Comparison of ENCODE assay signal across 24 cellular contexts in the genomic region with DNA sequence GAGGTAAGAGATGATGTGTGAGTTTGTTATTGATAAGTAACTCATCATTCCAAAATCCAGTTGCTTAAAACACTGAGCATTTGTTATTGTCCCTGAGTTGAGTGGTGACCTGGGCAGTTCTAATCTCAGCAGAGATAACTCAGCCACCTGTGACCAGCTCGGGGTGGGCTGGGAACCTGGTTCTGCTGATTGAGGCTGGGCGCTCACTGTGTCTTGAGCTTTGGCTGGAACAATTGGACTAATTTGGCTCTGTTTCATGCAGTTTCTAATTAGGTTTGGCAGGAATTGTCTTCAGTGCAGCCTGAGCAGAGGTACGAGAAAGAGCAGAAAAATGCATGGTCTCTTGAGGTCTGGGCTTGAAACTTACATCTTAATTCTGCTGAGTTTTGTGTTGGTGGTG.
"Had no signal": no experiment of that assay in that cellular context is flagged by ENCODE, and none has a peak within 500 bp of the region (broad histone marks: within the 10 kb centered on the region; RNA-seq: fewer than 3 reads in every experiment).

No MANE protein-coding gene starts in this region.

- H3K27me3 ChIP-seq: brain microvascular endothelial cell, cardiac muscle cell had no signal

- H3K27ac Mint-ChIP-seq: activated naive CD8-positive, alpha-beta T cell treated with anti-CD3 and anti-CD28 coated beads, Interleukin-2, amount 50 U/mL, for 24 hours; T-helper 1 cell treated with Interleukin-12 subunit alpha and Interleukin-12 subunit beta and Interleukin-4 antibody, amounts not matched to agents 30 μg/mL and 1 μg/mL, for 36 hours; WTC11 had no signal

- ATAC-seq: activated naive CD4-positive, alpha-beta T cell treated with anti-CD3 and anti-CD28 coated beads, Interleukin-2, amount 50 U/mL, for 72 hours; activated naive CD8-positive, alpha-beta T cell treated with anti-CD3 and anti-CD28 coated beads, Interleukin-2, amount 50 U/mL, for 24 hours; activated T-cell treated with anti-CD3 and anti-CD28 coated beads, Interleukin-2, amount 50 U/mL, for 4 hours; WTC11 had no signal

- H3K27ac ChIP-seq: brain microvascular endothelial cell, cardiac muscle cell had no signal

- DNase-seq: activated CD4-positive, alpha-beta T cell treated with anti-CD3 and anti-CD28 coated beads for 48 hours; activated CD4-positive, alpha-beta T cell treated with anti-CD3 and anti-CD28 coated beads, Interleukin-2, amount 50 U/mL, for 4 hours; activated CD4-positive, CD25-positive, alpha-beta regulatory T cell treated with anti-CD3 and anti-CD28 coated beads, Interleukin-2, amount 50 U/mL, for 72 hours; activated effector memory CD4-positive, alpha-beta T cell treated with anti-CD3 and anti-CD28 coated beads, Interleukin-2, amount 50 U/mL, for 16 hours; activated naive CD4-positive, alpha-beta T cell treated with Interleukin-2 at 50 U/mL for 16 hours; activated naive CD8-positive, alpha-beta T cell treated with anti-CD3 and anti-CD28 coated beads, Interleukin-2, amount 50 U/mL, for 24 hours; activated T-cell treated with anti-CD3 and anti-CD28 coated beads, Interleukin-2, amount 50 U/mL, for 4 hours; amygdala; brain microvascular endothelial cell; IMR-90; Kasumi-1; KBM-7; NCI-H1048; NCI-H1694; NCI-H2029; NCI-H2107; NCI-H2171 treated with DMSO at 0.1 percent for 48 hours; NCI-H226; NCI-H526 treated with DMSO at 0.1 percent for 48 hours; NCI-H82 had no signal

- H3K27me3 Mint-ChIP-seq: activated naive CD8-positive, alpha-beta T cell treated with anti-CD3 and anti-CD28 coated beads, Interleukin-2, amount 50 U/mL, for 24 hours had no signal

- H3K4me3 Mint-ChIP-seq: activated naive CD8-positive, alpha-beta T cell treated with anti-CD3 and anti-CD28 coated beads, Interleukin-2, amount 50 U/mL, for 24 hours; activated T-cell treated with anti-CD3 and anti-CD28 coated beads, Interleukin-2, amount 50 U/mL, for 4 hours; T-helper 1 cell treated with Interleukin-12 subunit alpha and Interleukin-12 subunit beta and Interleukin-4 antibody, amounts not matched to agents 30 μg/mL and 1 μg/mL, for 36 hours; WTC11 had no signal

- H3K4me3 ChIP-seq: cardiac muscle cell had no signal

- H3K9me3 Mint-ChIP-seq: T-helper 1 cell treated with Interleukin-12 subunit alpha and Interleukin-12 subunit beta and Interleukin-4 antibody, amounts not matched to agents 30 μg/mL and 1 μg/mL, for 36 hours had no signal

- H3K36me3 ChIP-seq: brain microvascular endothelial cell, cardiac muscle cell had no signal
